28 cellular contexts compared by ENCODE assay signal in genomic region chr5:79186455-79186854, GRCh38.
"Had no signal": no experiment of that assay in that cellular context is flagged by ENCODE, and none has a peak within 500 bp of the region (broad histone marks: within the 10 kb centered on the region; RNA-seq: fewer than 3 reads in every experiment).

No MANE protein-coding gene starts in this region.

- H3K4me3 ChIP-seq: adrenal gland, body of pancreas, breast epithelium had no signal

- H3K27me3 ChIP-seq: adrenal gland, body of pancreas, brain microvascular endothelial cell, breast epithelium had no signal

- DNase-seq: activated CD4-positive, alpha-beta memory T cell treated with anti-CD3 and anti-CD28 coated beads, Interleukin-2, amount 10 ng/mL, durations not matched to agents 7 days and 5 days; activated CD4-positive, alpha-beta T cell treated with anti-CD3 and anti-CD28 coated beads for 1 hour; activated CD4-positive, alpha-beta T cell treated with anti-CD3 and anti-CD28 coated beads for 36 hours; activated CD4-positive, alpha-beta T cell treated with anti-CD3 and anti-CD28 coated beads for 48 hours; activated CD4-positive, alpha-beta T cell treated with anti-CD3 and anti-CD28 coated beads, Interleukin-2, amount 10 ng/mL, durations not matched to agents 7 days and 5 days; activated CD4-positive, alpha-beta T cell treated with anti-CD3 and anti-CD28 coated beads, Interleukin-2, amount 50 U/mL, for 48 hours; activated CD4-positive, CD25-positive, alpha-beta regulatory T cell; activated CD8-positive, alpha-beta memory T cell treated with anti-CD3 and anti-CD28 coated beads for 24 hours; activated CD8-positive, alpha-beta memory T cell treated with anti-CD3 and anti-CD28 coated beads, Interleukin-2, amount 10 ng/mL, durations not matched to agents 7 days and 5 days; activated CD8-positive, alpha-beta memory T cell treated with anti-CD3 and anti-CD28 coated beads, Interleukin-2, amount 50 U/mL, for 48 hours; activated CD8-positive, alpha-beta T cell treated with anti-CD3 and anti-CD28 coated beads, Interleukin-2, amount 10 ng/mL, durations not matched to agents 7 days and 5 days; activated effector memory CD4-positive, alpha-beta T cell treated with Interleukin-2 at 50 U/mL for 16 hours; activated gamma-delta T cell; activated naive CD4-positive, alpha-beta T cell treated with anti-CD3 and anti-CD28 coated beads for 36 hours; activated naive CD4-positive, alpha-beta T cell treated with anti-CD3 and anti-CD28 coated beads, Interleukin-2, amount 50 U/mL, for 16 hours; activated naive CD8-positive, alpha-beta T cell treated with anti-CD3 and anti-CD28 coated beads for 36 hours; activated T-cell treated with anti-CD3 and anti-CD28 coated beads, Interleukin-2, amount 50 U/mL, for 24 hours; activated T-cell treated with anti-CD3 and anti-CD28 coated beads, Interleukin-2, amount 50 U/mL, for 48 hours; adrenal gland; amniotic stem cell; aorta; body of pancreas; brain microvascular endothelial cell; central memory CD4-positive, alpha-beta T cell; T-helper 2 cell; T-helper 9 cell; WERI-Rb-1 had no signal

- H3K4me1 ChIP-seq: adrenal gland had no signal

- H3K27ac ChIP-seq: adrenal gland, body of pancreas, brain microvascular endothelial cell, breast epithelium, WERI-Rb-1 had no signal

- H3K36me3 ChIP-seq: adrenal gland, brain microvascular endothelial cell, breast epithelium, WERI-Rb-1 had no signal

- H3K9me3 ChIP-seq: adrenal gland, body of pancreas, breast epithelium had no signal
